9 cellular contexts compared by ENCODE assay signal in genomic region chr10:97327348-97328294, GRCh38. TPM values are rescaled to one million over a fixed set of nuclear protein-coding genes. Genes with fewer than 3 reads are reported as not detected.
DNase-seq lines count a peak whose midpoint lies in the region; ATAC-seq, FAIRE-seq and TF ChIP-seq lines count a peak whose summit lies in the region.
"Had no signal": no experiment of that assay in that cellular context is flagged by ENCODE, and none has a peak within 500 bp of the region (broad histone marks: within the 10 kb centered on the region; RNA-seq: fewer than 3 reads in every experiment).

No MANE protein-coding gene starts in this region.

- no peak overlapping the region for H3K4me3 Mint-ChIP-seq in activated CD8-positive, alpha-beta memory T cell treated with anti-CD3 and anti-CD28 coated beads, Interleukin-2, amount 10 ng/mL, durations not matched to agents 7 days and 5 days
- no peak overlapping the region for H3K4me3 Mint-ChIP-seq in stimulated activated effector memory CD8-positive, alpha-beta T cell treated with anti-CD3 and anti-CD28 coated beads, Interleukin-12 subunit alpha, Interleukin-12 subunit beta, amount 100 ng/mL, for 72 hours

- no peak for FAIRE-seq in K562 (lab: Jason Lieb, UNC)

- TF ChIP-seq POLR2A in K562 (conservative IDR thresholded peaks at IDR 0.05) = no peak

- TF ChIP-seq RAD21 in K562 (CRISPR knock-in tag; conservative IDR thresholded peaks at IDR 0.05 in 1 of 2, IDR thresholded peaks at IDR 0.05 in 1 of 2) = no peak

- 0 out of 3 replicates have a peak overlapping the region, but pooled peaks have one; percentile 16 for H3K27ac ChIP-seq in K562 (ENCODE audit: extremely low read depth, low read depth, low read length)

- H3K4me2 ChIP-seq in K562 (ENCODE audit: insufficient read depth, low read length) = no peak overlapping the region
- H3K4me2 ChIP-seq: smooth muscle cell had no signal

- no peak for DNase-seq in activated CD8-positive, alpha-beta memory T cell treated with anti-CD3 and anti-CD28 coated beads, Interleukin-2, amount 10 ng/mL, durations not matched to agents 7 days and 5 days
- no peak for DNase-seq in activated CD8-positive, alpha-beta memory T cell treated with anti-CD3 and anti-CD28 coated beads, Interleukin-2, amount 50 U/mL, for 48 hours
- DNase-seq in NCI-H510A treated with DMSO at 0.1 percent for 48 hours (lab: John Stamatoyannopoulos, UW) = peak; percentile 46
- peak in 3 of 4 experiments; percentile 20 to 57 (median 48) for DNase-seq in K562 (ENCODE audit: extremely low read depth in 1 of 4, low spot score in 3 of 4)
- no peak for DNase-seq in stimulated activated effector memory CD8-positive, alpha-beta T cell treated with anti-CD3 and anti-CD28 coated beads, Interleukin-12 subunit alpha, Interleukin-12 subunit beta, amount 100 ng/mL, for 72 hours (ENCODE audit: low spot score in 2 of 2)

- peak overlapping the region; percentile 75 for H3K27ac Mint-ChIP-seq in activated CD8-positive, alpha-beta memory T cell treated with anti-CD3 and anti-CD28 coated beads, Interleukin-2, amount 10 ng/mL, durations not matched to agents 7 days and 5 days
- H3K27ac Mint-ChIP-seq in stimulated activated effector memory CD8-positive, alpha-beta T cell treated with anti-CD3 and anti-CD28 coated beads, Interleukin-12 subunit alpha, Interleukin-12 subunit beta, amount 100 ng/mL, for 72 hours = no peak overlapping the region

- intact Hi-C loops in K562 (cut with micrococcal nuclease) = no loop called here

- H4K20me1 ChIP-seq in K562 (replicated peaks; ENCODE audit: control insufficient read depth, insufficient read depth, low read length) = no peaks in the 10 kb centered on the region

- CTCF ChIA-PET in activated CD8-positive, alpha-beta memory T cell treated with anti-CD3 and anti-CD28 coated beads, Interleukin-2, amount 10 ng/mL, durations not matched to agents 7 days and 5 days (lab: Charles Lee) = interaction anchor here (0.9 to 1.3 kb wide), 3 partner anchors 13 to 74 kb away, joined by 3 read pairs; partner anchors contain the start of gene RRP12
- CTCF ChIA-PET in K562 (lab: Yijun Ruan, JAX; ENCODE audit: low intra/inter-chr PET ratio) = no interaction called here

- H3K4me1 ChIP-seq in K562 (replicated peaks in 1 of 2; ENCODE audit: control insufficient read depth in 2 of 2, insufficient read depth in 2 of 2, low read length in 2 of 2) = peaks cover 19 to 29% of the 10 kb centered on the region in 2 experiments

- peak overlapping the region in 1 of 2 experiments; percentile 10; a peak in 1 of 4 replicates for H3K9ac ChIP-seq in K562 (ENCODE audit: insufficient read depth in 1 of 2, low read depth in 2 of 2, low read length in 2 of 2)

- peaks cover 36% of the 10 kb centered on the region for H3K79me2 ChIP-seq in K562 (ENCODE audit: control insufficient read depth, insufficient read depth, low read length)

- POLR2A ChIA-PET in K562 (lab: Yijun Ruan, JAX) = interaction anchor here (0.5 to 1.4 kb wide), 5 partner anchors 7 to 213 kb away, joined by 3 to 4 read pairs (median 3); no protein-coding TSS in a partner anchor

- in situ Hi-C loops in K562 (cut with MboI) = no loop called here

- no peaks in the 10 kb centered on the region for H3K27me3 Mint-ChIP-seq in activated CD8-positive, alpha-beta memory T cell treated with anti-CD3 and anti-CD28 coated beads, Interleukin-2, amount 10 ng/mL, durations not matched to agents 7 days and 5 days

- no peak overlapping the region for H2AFZ ChIP-seq in K562 (ENCODE audit: low read depth, low read length)

- H3K9me3 ChIP-seq in K562 (replicated peaks; ENCODE audit: control insufficient read depth, insufficient read depth, low read depth, low read length) = no peaks in the 10 kb centered on the region

- TF ChIP-seq EP300 in K562 (IDR thresholded peaks at IDR 0.05; ENCODE audit: low read length) = peak; percentile 24; the same call in 1 of the 2 replicates

- peaks cover 21% of the 10 kb centered on the region for H3K36me3 ChIP-seq in K562 (ENCODE audit: control insufficient read depth, insufficient read depth, low read length)

- TF ChIP-seq CTCF in K562 (IDR thresholded peaks at IDR 0.05 in 2 of 3, conservative IDR thresholded peaks at IDR 0.05 in 1 of 3; ENCODE audit: insufficient read depth in 2 of 3, low read depth in 1 of 3, low read length in 3 of 3) = no peak

- no peaks in the 10 kb centered on the region for H3K27me3 ChIP-seq in K562 (ENCODE audit: control insufficient read depth in 2 of 2, insufficient read depth in 2 of 2, low read length in 2 of 2)

- no peaks in the 10 kb centered on the region for H3K9me3 Mint-ChIP-seq in activated CD8-positive, alpha-beta memory T cell treated with anti-CD3 and anti-CD28 coated beads, Interleukin-2, amount 10 ng/mL, durations not matched to agents 7 days and 5 days (ENCODE audit: low read depth)
- no peaks in the 10 kb centered on the region for H3K9me3 Mint-ChIP-seq in stimulated activated effector memory CD8-positive, alpha-beta T cell treated with anti-CD3 and anti-CD28 coated beads, Interleukin-12 subunit alpha, Interleukin-12 subunit beta, amount 100 ng/mL, for 72 hours

- no peaks in the 10 kb centered on the region for H3K9me1 ChIP-seq in K562 (ENCODE audit: control insufficient read depth, insufficient read depth, low read length)

- H3K4me3 ChIP-seq in K562 = no peak overlapping the region
- H3K4me3 ChIP-seq: smooth muscle cell had no signal

- WGBS in K562 (ENCODE audit: insufficient coverage, low coverage, missing lambda C conversion rate) = 38% methylated on average over 6 of the region's 7 CpGs

- no peak for ATAC-seq in activated CD8-positive, alpha-beta memory T cell treated with anti-CD3 and anti-CD28 coated beads, Interleukin-2, amount 10 ng/mL, durations not matched to agents 7 days and 5 days
- ATAC-seq in K562 = peak; percentile 13; the same call in 2 of the 3 replicates
- ATAC-seq in stimulated activated effector memory CD8-positive, alpha-beta T cell treated with anti-CD3 and anti-CD28 coated beads, Interleukin-12 subunit alpha, Interleukin-12 subunit beta, amount 100 ng/mL, for 72 hours = peak; percentile 62
- ATAC-seq in GM21723 (IDR thresholded peaks at IDR 0.05; ENCODE audit: unreplicated experiment) = no peak
- no peak for ATAC-seq in HG02798 (IDR thresholded peaks at IDR 0.05; ENCODE audit: poor library complexity, unreplicated experiment)
- ATAC-seq in GM21528 (IDR thresholded peaks at IDR 0.05; ENCODE audit: low FRiP score, unreplicated experiment) = no peak

- H3K4me1 Mint-ChIP-seq in activated CD8-positive, alpha-beta memory T cell treated with anti-CD3 and anti-CD28 coated beads, Interleukin-2, amount 10 ng/mL, durations not matched to agents 7 days and 5 days = peaks cover 50% of the 10 kb centered on the region
- peaks cover 42% of the 10 kb centered on the region for H3K4me1 Mint-ChIP-seq in stimulated activated effector memory CD8-positive, alpha-beta T cell treated with anti-CD3 and anti-CD28 coated beads, Interleukin-12 subunit alpha, Interleukin-12 subunit beta, amount 100 ng/mL, for 72 hours

- no TSS peak for BruUV-seq in K562 (replicated peaks; lab: Mats Ljungman, UMichigan)

- H3K36me3 Mint-ChIP-seq in activated CD8-positive, alpha-beta memory T cell treated with anti-CD3 and anti-CD28 coated beads, Interleukin-2, amount 10 ng/mL, durations not matched to agents 7 days and 5 days = peaks cover 18% of the 10 kb centered on the region
- H3K36me3 Mint-ChIP-seq in stimulated activated effector memory CD8-positive, alpha-beta T cell treated with anti-CD3 and anti-CD28 coated beads, Interleukin-12 subunit alpha, Interleukin-12 subunit beta, amount 100 ng/mL, for 72 hours = peaks cover 22% of the 10 kb centered on the region

RNA-seq across cellular contexts. Expression of gene FRAT2, which starts 6.9 kb away (rescaled TPM):
- 10 to 100 TPM; 11.4 to 14.4 TPM for total RNA-seq in activated CD8-positive, alpha-beta memory T cell treated with anti-CD3 and anti-CD28 coated beads, Interleukin-2, amount 10 ng/mL, durations not matched to agents 7 days and 5 days
- total RNA-seq in K562 (2011; cell fraction: chromatin; rRNA removed; ENCODE audit: low replicate concordance) = 5.7 and 5.9 TPM in 2 replicates
- total RNA-seq in K562 (2011; cell fraction: nucleolus; rRNA removed) = 8.5 and 8.7 TPM in 2 replicates
- total RNA-seq in K562 (2011; cell fraction: nucleoplasm; rRNA removed) = 7.8 and 7.9 TPM in 2 replicates
- 29.1 and 29.6 TPM in 2 replicates for total RNA-seq in K562 (2014; rRNA removed)
- total RNA-seq in K562 (2014; rRNA removed; fragmentation: Illumina TruSeq; extraction: Trizol) = 19.5 and 24.2 TPM in 2 replicates
- 18.1 and 19.1 TPM in 2 replicates for total RNA-seq in K562 (2015; rRNA removed; fragmentation: Illumina TruSeq; extraction: Trizol)
- 27.2 and 31.7 TPM in 2 replicates for total RNA-seq in K562 (2021)
- polyA plus RNA-seq in K562 (2011; rRNA removed) = 9.9 and 14.1 TPM in 2 replicates
- polyA plus RNA-seq in K562 (2011; cell fraction: cytosol; rRNA removed) = 13.8 and 18.7 TPM in 2 replicates
- polyA plus RNA-seq in K562 (2011; cell fraction: nucleus; rRNA removed) = 7.4 and 7.5 TPM in 2 replicates
- polyA plus RNA-seq in K562 (2012) = 11.5 and 14.1 TPM in 2 replicates
- 22.6 and 24.5 TPM in 2 replicates for polyA plus RNA-seq in K562 (2014; fragmentation: Illumina TruSeq; extraction: Trizol)
- polyA plus RNA-seq in K562 (2014; fragmentation: Nextera tagmentation; extraction: Ambion mirVana) = 1 to 10 TPM; 4.3 to 5.3 TPM
- 26.2 and 27.0 TPM in 2 replicates for polyA plus RNA-seq in K562 (2014; rRNA removed)
- polyA minus RNA-seq in K562 (2011; rRNA and poly(A)+ RNA removed) = 9.1 and 9.8 TPM in 2 replicates
- 5.7 and 5.9 TPM in 2 replicates for polyA minus RNA-seq in K562 (2011; cell fraction: cytosol; rRNA and poly(A)+ RNA removed)
- 3.4 and 5.4 TPM in 2 replicates for polyA minus RNA-seq in K562 (2011; cell fraction: nucleus; rRNA and poly(A)+ RNA removed)

RNA-seq across cellular contexts. Expression of gene FRAT1, which starts 8.6 kb away (rescaled TPM):
- 1 to 10 TPM; 5.5 to 5.7 TPM for total RNA-seq in activated CD8-positive, alpha-beta memory T cell treated with anti-CD3 and anti-CD28 coated beads, Interleukin-2, amount 10 ng/mL, durations not matched to agents 7 days and 5 days
- 1.5 and 3.3 TPM in 2 replicates for total RNA-seq in K562 (2011; cell fraction: chromatin; rRNA removed; ENCODE audit: low replicate concordance)
- total RNA-seq in K562 (2011; cell fraction: nucleolus; rRNA removed) = 3.5 and 5.1 TPM in 2 replicates
- total RNA-seq in K562 (2011; cell fraction: nucleoplasm; rRNA removed) = 2.3 and 2.4 TPM in 2 replicates
- total RNA-seq in K562 (2014; rRNA removed) = 2.4 and 2.7 TPM in 2 replicates
- 1.4 and 1.7 TPM in 2 replicates for total RNA-seq in K562 (2014; rRNA removed; fragmentation: Illumina TruSeq; extraction: Trizol)
- 1.4 and 1.6 TPM in 2 replicates for total RNA-seq in K562 (2015; rRNA removed; fragmentation: Illumina TruSeq; extraction: Trizol)
- 4.6 and 4.7 TPM in 2 replicates for total RNA-seq in K562 (2021)
- 1.2 and 1.3 TPM in 2 replicates for polyA plus RNA-seq in K562 (2011; rRNA removed)
- 1.0 and 2.9 TPM in 2 replicates for polyA plus RNA-seq in K562 (2011; cell fraction: cytosol; rRNA removed)
- 2.0 and 2.1 TPM in 2 replicates for polyA plus RNA-seq in K562 (2011; cell fraction: nucleus; rRNA removed)
- polyA plus RNA-seq in K562 (2012) = 2.8 and 3.2 TPM in 2 replicates
- 0.67 and 1.7 TPM in 2 replicates for polyA plus RNA-seq in K562 (2014; fragmentation: Illumina TruSeq; extraction: Trizol)
- polyA plus RNA-seq in K562 (2014; fragmentation: Nextera tagmentation; extraction: Ambion mirVana) = under 1 TPM; 0.11 to 0.17 TPM
- 2.3 and 2.4 TPM in 2 replicates for polyA plus RNA-seq in K562 (2014; rRNA removed)
- polyA minus RNA-seq in K562 (2011; rRNA and poly(A)+ RNA removed) = 1.6 and 2.6 TPM in 2 replicates
- polyA minus RNA-seq in K562 (2011; cell fraction: cytosol; rRNA and poly(A)+ RNA removed) = 3.1 and 3.4 TPM in 2 replicates
- polyA minus RNA-seq in K562 (2011; cell fraction: nucleus; rRNA and poly(A)+ RNA removed) = 3.8 and 5.1 TPM in 2 replicates

RNA-seq across cellular contexts. Expression of gene ARHGAP19, which starts 35.2 kb away (rescaled TPM):
- 10 to 100 TPM; 48.3 to 50.4 TPM for total RNA-seq in activated CD8-positive, alpha-beta memory T cell treated with anti-CD3 and anti-CD28 coated beads, Interleukin-2, amount 10 ng/mL, durations not matched to agents 7 days and 5 days
- 17.6 and 33.2 TPM in 2 replicates for total RNA-seq in K562 (2011; cell fraction: chromatin; rRNA removed; ENCODE audit: low replicate concordance)
- 11.2 and 15.7 TPM in 2 replicates for total RNA-seq in K562 (2011; cell fraction: nucleolus; rRNA removed)
- 26.4 and 33.4 TPM in 2 replicates for total RNA-seq in K562 (2011; cell fraction: nucleoplasm; rRNA removed)
- total RNA-seq in K562 (2014; rRNA removed) (14.4 and 14.9 TPM in 2 replicates), K562 (2014; rRNA removed; fragmentation: Illumina TruSeq; extraction: Trizol) (28.1 and 31.6 TPM in 2 replicates), K562 (2015; rRNA removed; fragmentation: Illumina TruSeq; extraction: Trizol) (20.0 and 20.7 TPM in 2 replicates), K562 (2021) (23.2 and 27.5 TPM in 2 replicates)
- polyA plus RNA-seq in K562 (2011; rRNA removed) (49.5 and 50.2 TPM in 2 replicates), K562 (2014; fragmentation: Illumina TruSeq; extraction: Trizol) (21.1 and 26.8 TPM in 2 replicates), K562 (2014; fragmentation: Nextera tagmentation; extraction: Ambion mirVana) (10 to 100 TPM; 14.8 to 27.4 TPM), K562 (2014; rRNA removed) (19.8 and 20.1 TPM in 2 replicates)
- polyA plus RNA-seq in K562 (2011; cell fraction: cytosol; rRNA removed) = 10.7 and 25.6 TPM in 2 replicates
- polyA plus RNA-seq in K562 (2011; cell fraction: nucleus; rRNA removed) = 25.2 and 45.5 TPM in 2 replicates
- 13.6 and 20.7 TPM in 2 replicates for polyA plus RNA-seq in K562 (2012)
- polyA minus RNA-seq in K562 (2011; rRNA and poly(A)+ RNA removed) = 36.4 and 39.9 TPM in 2 replicates
- 18.9 and 23.6 TPM in 2 replicates for polyA minus RNA-seq in K562 (2011; cell fraction: cytosol; rRNA and poly(A)+ RNA removed)
- polyA minus RNA-seq in K562 (2011; cell fraction: nucleus; rRNA and poly(A)+ RNA removed) = 7.1 and 17.2 TPM in 2 replicates

Comparison
In these comparisons a context has a peak if more than half of its experiments do, and no peak if none do; other contexts are left out.
1. ATAC-seq: peak in K562 (single experiment) and stimulated activated effector memory CD8-positive, alpha-beta T cell treated with anti-CD3 and anti-CD28 coated beads, Interleukin-12 subunit alpha, Interleukin-12 subunit beta, amount 100 ng/mL, for 72 hours (single experiment); none in activated CD8-positive, alpha-beta memory T cell treated with anti-CD3 and anti-CD28 coated beads, Interleukin-2, amount 10 ng/mL, durations not matched to agents 7 days and 5 days (single experiment), GM21723 (single experiment), HG02798 (single experiment) and GM21528 (single experiment).
2. DNase-seq: peak in NCI-H510A treated with DMSO at 0.1 percent for 48 hours (single experiment) and K562 (3 of 4); none in activated CD8-positive, alpha-beta memory T cell treated with anti-CD3 and anti-CD28 coated beads, Interleukin-2, amount 10 ng/mL, durations not matched to agents 7 days and 5 days (single experiment), activated CD8-positive, alpha-beta memory T cell treated with anti-CD3 and anti-CD28 coated beads, Interleukin-2, amount 50 U/mL, for 48 hours (single experiment) and stimulated activated effector memory CD8-positive, alpha-beta T cell treated with anti-CD3 and anti-CD28 coated beads, Interleukin-12 subunit alpha, Interleukin-12 subunit beta, amount 100 ng/mL, for 72 hours (0 of 2).